Comparison of ENCODE assay signal across 9 cellular contexts in genomic region chr3:196207159-196207832, GRCh38. TPM values are rescaled to one million over a fixed set of nuclear protein-coding genes. Genes with fewer than 3 reads are reported as not detected.
A peak's percentile ranks its signal among the peaks of the same experiment; 100 is the strongest.
DNase-seq lines count a peak whose midpoint lies in the region; ATAC-seq and TF ChIP-seq lines count a peak whose summit lies in the region.
"Had no signal": no experiment of that assay in that cellular context is flagged by ENCODE, and none has a peak within 500 bp of the region (broad histone marks: within the 10 kb centered on the region; RNA-seq: fewer than 3 reads in every experiment).

No MANE protein-coding gene starts in this region.

- H4K20me1 ChIP-seq in PC-3 (ENCODE audit: low read length) (no peaks in the 10 kb centered on the region), MM.1S (ENCODE audit: insufficient read depth, low read length) (no peaks in the 10 kb centered on the region)

- POLR2A ChIA-PET in PC-3 (lab: Charles Lee; ENCODE audit: unreplicated experiment) = no interaction called here

- H3K79me2 ChIP-seq in PC-3 (ENCODE audit: low read length) (no peaks in the 10 kb centered on the region), MM.1S (ENCODE audit: low read length) (no peaks in the 10 kb centered on the region)

- H3K9ac ChIP-seq in PC-3 (ENCODE audit: low read length) (no peak overlapping the region), duodenal mucosa (ENCODE audit: low read depth in 1 of 2, low read length in 2 of 2) (no peak overlapping the region), MM.1S (ENCODE audit: low read length) (no peak overlapping the region)

- no peak overlapping the region for H2AFZ ChIP-seq in PC-3 (ENCODE audit: low read length)
- H2AFZ ChIP-seq in MM.1S (ENCODE audit: low read length) = no peak overlapping the region

- no peaks in the 10 kb centered on the region for H3F3A ChIP-seq in PC-3 (ENCODE audit: low read length, unreplicated experiment)
- no peaks in the 10 kb centered on the region for H3F3A ChIP-seq in MM.1S (ENCODE audit: insufficient read depth, low read length)

- peaks cover 0 to 5% (median 0%) of the 10 kb centered on the region in 7 donors for H3K9me3 Mint-ChIP-seq in CD14-positive monocyte

- peak; percentile 17; the same call in 1 of the 2 replicates for ATAC-seq in PC-3

- no TSS peak for BruUV-seq in PC-3 (replicated peaks; lab: Mats Ljungman, UMichigan)

- H3K9me2 ChIP-seq in PC-3 (replicated peaks; ENCODE audit: low read length) (no peaks in the 10 kb centered on the region), MM.1S (replicated peaks; ENCODE audit: insufficient read depth, low read length) (no peaks in the 10 kb centered on the region)

- peaks cover 0 to 6% of the 10 kb centered on the region in 2 donors for H3K36me3 Mint-ChIP-seq in CD14-positive monocyte

- CTCF ChIA-PET in PC-3 (lab: Charles Lee) = no interaction called here

- H3K27ac Mint-ChIP-seq in CD14-positive monocyte = peak overlapping the region in 3 of 7 donors; percentile 56 to 87 (median 75)

- H3K27me3 Mint-ChIP-seq in CD14-positive monocyte (ENCODE audit: low read depth in 3 of 3) = peaks cover 7 to 16% (median 15%) of the 10 kb centered on the region in 3 donors

- no peaks in the 10 kb centered on the region for H3K36me3 ChIP-seq in PC-3 (ENCODE audit: low read depth, low read length)
- no peaks in the 10 kb centered on the region for H3K36me3 ChIP-seq in duodenal mucosa (ENCODE audit: control insufficient read depth in 1 of 2, insufficient read depth in 2 of 2, low read length in 2 of 2)
- no peaks in the 10 kb centered on the region for H3K36me3 ChIP-seq in muscle layer of duodenum (ENCODE audit: control insufficient read depth in 1 of 2, insufficient read depth in 2 of 2, low read length in 2 of 2)
- no peaks in the 10 kb centered on the region for H3K36me3 ChIP-seq in MM.1S (replicated peaks; ENCODE audit: insufficient read depth, low read length)
- H3K36me3 ChIP-seq: SJSA1 had no signal

- no peaks in the 10 kb centered on the region for H3K4me1 ChIP-seq in PC-3 (ENCODE audit: insufficient read depth, low read length)
- peaks cover 0 to 9% of the 10 kb centered on the region in 2 donors for H3K4me1 ChIP-seq in duodenal mucosa (ENCODE audit: control insufficient read depth in 1 of 2, insufficient read depth in 2 of 2, low read length in 2 of 2)
- peaks cover 0 to 4% of the 10 kb centered on the region in 2 donors for H3K4me1 ChIP-seq in muscle layer of duodenum (ENCODE audit: control insufficient read depth in 1 of 2, insufficient read depth in 2 of 2, low read length in 2 of 2)
- H3K4me1 ChIP-seq in MM.1S (ENCODE audit: low read length) = peaks cover 12% of the 10 kb centered on the region
- H3K4me1 ChIP-seq: SJSA1 had no signal

- H3K27ac ChIP-seq in PC-3 (ENCODE audit: low read length) = no peak overlapping the region
- H3K27ac ChIP-seq in duodenal mucosa (ENCODE audit: low read depth, low read length) = no peak overlapping the region
- H3K27ac ChIP-seq in muscle layer of duodenum (ENCODE audit: low read length) = no peak overlapping the region
- H3K27ac ChIP-seq in MM.1S (ENCODE audit: low read length) = no peak overlapping the region
- H3K27ac ChIP-seq: SJSA1 had no signal

- H3K27me3 ChIP-seq in PC-3 (ENCODE audit: low read length) (no peaks in the 10 kb centered on the region), duodenal mucosa (ENCODE audit: control insufficient read depth in 1 of 2, insufficient read depth in 2 of 2, low read length in 2 of 2) (no peaks in the 10 kb centered on the region), muscle layer of duodenum (ENCODE audit: low read depth, low read length) (no peaks in the 10 kb centered on the region), MM.1S (replicated peaks; ENCODE audit: insufficient read depth, low read length) (no peaks in the 10 kb centered on the region; the same call in 1 of the 2 replicates)
- H3K27me3 ChIP-seq: SJSA1 had no signal

- peaks cover 54% of the 10 kb centered on the region for H3K4me1 Mint-ChIP-seq in CD14-positive monocyte

- H3K4me3 ChIP-seq in PC-3 (ENCODE audit: low read length) (no peak overlapping the region), duodenal mucosa (ENCODE audit: low read depth in 1 of 2, low read length in 2 of 2) (peak overlapping the region; percentile 44 to 61), muscle layer of duodenum (ENCODE audit: low read depth in 1 of 2, low read length in 2 of 2) (peak overlapping the region; percentile 26 to 30), MM.1S (ENCODE audit: low read length) (no peak overlapping the region)
- H3K4me3 ChIP-seq: SJSA1 had no signal

- no peak for DNase-seq in CD14-positive monocyte (ENCODE audit: low spot score)
- no peak for DNase-seq in PC-3
- DNase-seq in HK-2 (ENCODE audit: unreplicated experiment) = no peak
- DNase-seq in central memory CD4-positive, alpha-beta T cell = no peak
- DNase-seq in MM.1S = no peak
- no peak for DNase-seq in medulla oblongata (ENCODE audit: extremely low spot score)

- H3K4me3 Mint-ChIP-seq in CD14-positive monocyte = peak overlapping the region; percentile 62 to 88

- intact Hi-C loops in CD14-positive monocyte (cut with micrococcal nuclease) = loop anchor here in 1 of 2 donors (10.0 kb wide), 1 partner anchor 302 kb away; the partner anchor contains the start of gene TNK2
- intact Hi-C loops in PC-3 (cut with micrococcal nuclease) = no loop called here

- TF ChIP-seq CTCF in CD14-positive monocyte (IDR thresholded peaks at IDR 0.05) (no peak), PC-3 (conservative IDR thresholded peaks at IDR 0.05; ENCODE audit: low read depth, low read length) (no peak), MM.1S (IDR thresholded peaks at IDR 0.05; ENCODE audit: low read length) (no peak)

- H3K9me3 ChIP-seq in PC-3 (ENCODE audit: low read length) (0 out of 2 replicates have a peak, but pooled peaks cover 2% of the 10 kb centered on the region), duodenal mucosa (ENCODE audit: control insufficient read depth in 1 of 2, low read length in 2 of 2) (no peaks in the 10 kb centered on the region), muscle layer of duodenum (ENCODE audit: control insufficient read depth in 1 of 2, low read length in 2 of 2) (no peaks in the 10 kb centered on the region), MM.1S (replicated peaks; ENCODE audit: insufficient read depth, low read length) (no peaks in the 10 kb centered on the region)
- H3K9me3 ChIP-seq: SJSA1 had no signal

- no peak overlapping the region for H3K4me2 ChIP-seq in PC-3 (ENCODE audit: low read length)
- no peak overlapping the region for H3K4me2 ChIP-seq in MM.1S (ENCODE audit: low read depth, low read length)

RNA-seq across cellular contexts. Expression of gene ZDHHC19, which starts 3.9 kb away (rescaled TPM):
- not detected for polyA plus RNA-seq in CD14-positive monocyte
- not detected in 2 replicates for total RNA-seq in PC-3 (2014; rRNA removed)
- total RNA-seq: SJSA1 had no signal

RNA-seq across cellular contexts. Expression of gene SLC51A, which starts 9.0 kb away (rescaled TPM):
- 1 to 10 TPM in 1 of 2 donors, under 1 TPM in 1; 0.37 to 1.1 TPM for polyA plus RNA-seq in CD14-positive monocyte
- total RNA-seq in PC-3 (2014; rRNA removed) = 9.7 and 10.0 TPM in 2 replicates
- total RNA-seq: SJSA1 had no signal

Comparison
In these comparisons a context has a peak if more than half of its experiments do, and no peak if none do; other contexts are left out.
1. H3K4me3 ChIP-seq: peak in duodenal mucosa (2 of 2) and muscle layer of duodenum (2 of 2); none in PC-3 (single experiment) and MM.1S (single experiment).